Comparison of ENCODE assay signal across 21 cellular contexts in genomic region chr14:70931008-70931407, GRCh38. TPM values are rescaled to one million over a fixed set of nuclear protein-coding genes. Genes with fewer than 3 reads are reported as not detected.
DNase-seq lines count a peak whose midpoint lies in the region; ATAC-seq and TF ChIP-seq lines count a peak whose summit lies in the region.
"Had no signal": no experiment of that assay in that cellular context is flagged by ENCODE, and none has a peak within 500 bp of the region (broad histone marks: within the 10 kb centered on the region; RNA-seq: fewer than 3 reads in every experiment).

No MANE protein-coding gene starts in this region.

- CTCF ChIA-PET in T-cell (lab: Charles Lee), result interaction anchor here in 1 of 2 donors (0.7 to 3.3 kb wide), 5 partner anchors 11 to 27 kb away, joined by 3 to 17 read pairs (median 4); partner anchors contain the start of gene PCNX1

- POLR2A ChIA-PET in T-cell (lab: Charles Lee), result interaction anchor here (0.7 to 1.0 kb wide), 3 partner anchors 17 to 290 kb away, joined by 3 read pairs; no protein-coding TSS in a partner anchor

- peaks cover 74% of the 10 kb centered on the region for H3K4me1 Mint-ChIP-seq in activated T-cell treated with anti-CD3 and anti-CD28 coated beads, Interleukin-2, amount 50 U/mL, for 72 hours (ENCODE audit: low read depth)
- H3K4me1 Mint-ChIP-seq in activated T-cell treated with anti-CD3 and anti-CD28 coated beads, Interleukin-2, amount 50 U/mL, for 4 hours (ENCODE audit: low read depth), result peaks cover 70% of the 10 kb centered on the region
- H3K4me1 Mint-ChIP-seq in T-cell, result peaks cover 79 to 89% (median 82%) of the 10 kb centered on the region in 3 donors

- H3K27me3 Mint-ChIP-seq in activated T-cell treated with anti-CD3 and anti-CD28 coated beads, Interleukin-2, amount 50 U/mL, for 72 hours (ENCODE audit: low read depth), result no peaks in the 10 kb centered on the region
- no peaks in the 10 kb centered on the region for H3K27me3 Mint-ChIP-seq in activated T-cell treated with anti-CD3 and anti-CD28 coated beads, Interleukin-2, amount 50 U/mL, for 4 hours (ENCODE audit: low read depth)
- H3K27me3 Mint-ChIP-seq in T-cell, result no peaks in the 10 kb centered on the region
- H3K27me3 Mint-ChIP-seq: CD8-positive, alpha-beta memory T cell had no signal

- no peaks in the 10 kb centered on the region for H3K9me3 Mint-ChIP-seq in activated T-cell treated with anti-CD3 and anti-CD28 coated beads, Interleukin-2, amount 50 U/mL, for 72 hours
- H3K9me3 Mint-ChIP-seq in activated T-cell treated with anti-CD3 and anti-CD28 coated beads, Interleukin-2, amount 50 U/mL, for 4 hours, result no peaks in the 10 kb centered on the region
- no peaks in the 10 kb centered on the region for H3K9me3 Mint-ChIP-seq in T-cell
- H3K9me3 Mint-ChIP-seq: CD8-positive, alpha-beta memory T cell had no signal

- no peak for TF ChIP-seq CTCF in epithelial cell of esophagus (IDR thresholded peaks at IDR 0.05; ENCODE audit: insufficient read depth, low read depth, low read length, missing control alignments)

- H3K4me3 Mint-ChIP-seq in activated T-cell treated with anti-CD3 and anti-CD28 coated beads, Interleukin-2, amount 50 U/mL, for 72 hours, result no peak overlapping the region
- H3K4me3 Mint-ChIP-seq in activated T-cell treated with anti-CD3 and anti-CD28 coated beads, Interleukin-2, amount 50 U/mL, for 4 hours, result no peak overlapping the region
- H3K4me3 Mint-ChIP-seq in T-cell, result no peak overlapping the region
- H3K4me3 Mint-ChIP-seq: CD8-positive, alpha-beta memory T cell had no signal

- in situ Hi-C loops in G401 (cut with HindIII; ENCODE audit: low sequenced_read_pairs), result no loop called here

- no peak for DNase-seq in activated T-cell treated with anti-CD3 and anti-CD28 coated beads, Interleukin-2, amount 50 U/mL, for 72 hours
- no peak for DNase-seq in activated T-cell treated with anti-CD3 and anti-CD28 coated beads, Interleukin-2, amount 50 U/mL, for 4 hours
- DNase-seq in T-cell (no peak), epithelial cell of esophagus (ENCODE audit: low read depth) (peak; percentile 54), COLO829 (ENCODE audit: low spot score) (no peak), G401 (ENCODE audit: low spot score) (no peak), Right ventricle myocardium superior (no peak)
- no peak for DNase-seq in NK-92 treated with Interleukin-12 subunit alpha and Interleukin-12 subunit beta, amount 100 ng/mL, for 24 hours (lab: John Stamatoyannopoulos, UW)
- DNase-seq: 8988T; BE2C; CD8-positive, alpha-beta memory T cell; DMS79 treated with DMSO at 0.1 percent for 48 hours; KG1; MV-4-11; NCI-H1694 treated with DMSO at 0.1 percent for 48 hours; NCI-H2107; NCI-H510A treated with DMSO at 0.1 percent for 48 hours; NCI-H774; OCI-M1; SIG-M5 had no signal

- intact Hi-C loops in Right ventricle myocardium superior (cut with DNase I), result no loop called here

- H3K4me3 ChIP-seq in epithelial cell of esophagus (ENCODE audit: low read length), result no peak overlapping the region

- no peak for ATAC-seq in activated T-cell treated with anti-CD3 and anti-CD28 coated beads, Interleukin-2, amount 50 U/mL, for 72 hours (replicated peaks in 1 of 2)
- no peak for ATAC-seq in activated T-cell treated with anti-CD3 and anti-CD28 coated beads, Interleukin-2, amount 50 U/mL, for 4 hours
- no peak for ATAC-seq in T-cell (replicated peaks in 1 of 4)
- ATAC-seq in Right ventricle myocardium superior (ENCODE audit: poor library complexity), result no peak
- ATAC-seq: HepG2 had no signal

- H3K36me3 Mint-ChIP-seq in activated T-cell treated with anti-CD3 and anti-CD28 coated beads, Interleukin-2, amount 50 U/mL, for 72 hours (ENCODE audit: insufficient read depth in 2 of 2), result peaks cover 0 to 2% of the 10 kb centered on the region in 2 donors
- no peaks in the 10 kb centered on the region for H3K36me3 Mint-ChIP-seq in activated T-cell treated with anti-CD3 and anti-CD28 coated beads, Interleukin-2, amount 50 U/mL, for 4 hours (ENCODE audit: insufficient read depth)
- H3K36me3 Mint-ChIP-seq in T-cell, result no peaks in the 10 kb centered on the region
- H3K36me3 Mint-ChIP-seq: CD8-positive, alpha-beta memory T cell had no signal

- H3K27ac Mint-ChIP-seq in activated T-cell treated with anti-CD3 and anti-CD28 coated beads, Interleukin-2, amount 50 U/mL, for 72 hours, result peak overlapping the region; percentile 52
- H3K27ac Mint-ChIP-seq in T-cell, result peak overlapping the region; percentile 50 to 72

RNA-seq across cellular contexts. Expression of gene PCNX1, which starts 23.7 kb away (rescaled TPM):
- 10 to 100 TPM; 83.3 to 85.8 TPM for total RNA-seq in activated T-cell treated with anti-CD3 and anti-CD28 coated beads, Interleukin-2, amount 50 U/mL, for 72 hours
- 10 to 100 TPM; 26.4 to 30.8 (median 28.3) TPM for total RNA-seq in activated T-cell treated with anti-CD3 and anti-CD28 coated beads, Interleukin-2, amount 50 U/mL, for 4 hours
- total RNA-seq in T-cell (100 to 1,000 TPM in 2 of 5 donors, 10 to 100 TPM in 3; 80.8 to 140 (median 86.3) TPM), Right ventricle myocardium superior (43.3 TPM)
- 21.7 and 44.8 TPM in 2 replicates for total RNA-seq in G401 (2014; rRNA removed; shearing (Covaris generic))
